Comparison of ENCODE assay signal across 2 cellular contexts in the genomic region with DNA sequence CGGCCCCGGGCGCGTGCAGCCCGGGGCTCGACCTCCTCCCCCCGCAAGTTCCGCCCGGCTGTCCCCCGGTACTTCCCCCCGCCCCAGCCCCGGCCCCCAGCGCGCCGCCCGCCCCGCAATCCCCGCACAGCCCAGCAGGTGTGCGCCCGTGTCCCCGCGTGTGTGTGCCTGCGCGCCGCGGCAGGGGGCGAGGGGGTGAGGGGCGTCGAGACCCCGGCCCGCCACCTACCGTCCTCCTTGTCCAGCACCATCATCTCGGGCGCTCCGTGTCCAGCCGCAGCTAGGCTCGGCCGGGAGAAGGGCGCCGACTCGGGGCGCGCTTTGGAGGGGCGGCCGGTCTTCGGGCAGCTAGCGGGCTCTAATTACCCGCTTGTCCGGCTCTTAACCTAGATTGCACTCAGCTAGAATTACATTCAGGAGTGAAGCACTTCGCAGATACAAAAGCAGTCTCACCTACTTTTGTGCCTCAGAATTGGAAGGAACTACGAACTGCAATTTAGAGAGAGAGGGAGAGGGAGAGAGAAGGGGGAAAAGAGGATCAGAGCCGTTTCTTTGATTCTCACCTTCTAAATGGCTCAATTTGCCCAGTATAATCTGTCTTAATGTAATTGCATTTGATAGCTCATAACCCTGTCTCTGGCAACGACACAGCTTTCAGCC.
A peak's percentile ranks its signal among the peaks of the same experiment; 100 is the strongest.
TF ChIP-seq lines count a peak whose summit lies in the region.

No MANE protein-coding gene starts in this region.

TF ChIP-seq in GM12878, 131 proteins besides CTCF, POLR2A, EP300 and RAD21 (continues in another document):
- TF ChIP-seq BHLHE40 (IDR thresholded peaks at IDR 0.05; ENCODE audit: borderline replicate concordance in 1 of 2, low read depth in 2 of 2, low read length in 1 of 2) (no peak), RFX5 (IDR thresholded peaks at IDR 0.05; ENCODE audit: low read depth, low read length) (no peak), HDGF (IDR thresholded peaks at IDR 0.05) (no peak), BCLAF1 (IDR thresholded peaks at IDR 0.05) (no peak), HSF1 (IDR thresholded peaks at IDR 0.05; ENCODE audit: low read depth, low read length) (no peak), MYB (IDR thresholded peaks at IDR 0.05; ENCODE audit: borderline replicate concordance, low read depth, low read length) (no peak), SREBF2 (IDR thresholded peaks at IDR 0.05; ENCODE audit: low read length) (no peak), ZZZ3 (IDR thresholded peaks at IDR 0.05; ENCODE audit: control insufficient read depth, insufficient read length, low read depth) (no peak), REST (IDR thresholded peaks at IDR 0.05; ENCODE audit: low read depth, low read length) (no peak), TCF7 (IDR thresholded peaks at IDR 0.05; ENCODE audit: borderline replicate concordance) (no peak), SIN3A (IDR thresholded peaks at IDR 0.05; ENCODE audit: low read depth, low read length) (no peak)
- TF ChIP-seq, protein P1, sequence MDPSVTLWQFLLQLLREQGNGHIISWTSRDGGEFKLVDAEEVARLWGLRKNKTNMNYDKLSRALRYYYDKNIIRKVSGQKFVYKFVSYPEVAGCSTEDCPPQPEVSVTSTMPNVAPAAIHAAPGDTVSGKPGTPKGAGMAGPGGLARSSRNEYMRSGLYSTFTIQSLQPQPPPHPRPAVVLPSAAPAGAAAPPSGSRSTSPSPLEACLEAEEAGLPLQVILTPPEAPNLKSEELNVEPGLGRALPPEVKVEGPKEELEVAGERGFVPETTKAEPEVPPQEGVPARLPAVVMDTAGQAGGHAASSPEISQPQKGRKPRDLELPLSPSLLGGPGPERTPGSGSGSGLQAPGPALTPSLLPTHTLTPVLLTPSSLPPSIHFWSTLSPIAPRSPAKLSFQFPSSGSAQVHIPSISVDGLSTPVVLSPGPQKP (IDR thresholded peaks at IDR 0.05; ENCODE audit: low read depth, low read length): no peak
- TF ChIP-seq, protein P2, sequence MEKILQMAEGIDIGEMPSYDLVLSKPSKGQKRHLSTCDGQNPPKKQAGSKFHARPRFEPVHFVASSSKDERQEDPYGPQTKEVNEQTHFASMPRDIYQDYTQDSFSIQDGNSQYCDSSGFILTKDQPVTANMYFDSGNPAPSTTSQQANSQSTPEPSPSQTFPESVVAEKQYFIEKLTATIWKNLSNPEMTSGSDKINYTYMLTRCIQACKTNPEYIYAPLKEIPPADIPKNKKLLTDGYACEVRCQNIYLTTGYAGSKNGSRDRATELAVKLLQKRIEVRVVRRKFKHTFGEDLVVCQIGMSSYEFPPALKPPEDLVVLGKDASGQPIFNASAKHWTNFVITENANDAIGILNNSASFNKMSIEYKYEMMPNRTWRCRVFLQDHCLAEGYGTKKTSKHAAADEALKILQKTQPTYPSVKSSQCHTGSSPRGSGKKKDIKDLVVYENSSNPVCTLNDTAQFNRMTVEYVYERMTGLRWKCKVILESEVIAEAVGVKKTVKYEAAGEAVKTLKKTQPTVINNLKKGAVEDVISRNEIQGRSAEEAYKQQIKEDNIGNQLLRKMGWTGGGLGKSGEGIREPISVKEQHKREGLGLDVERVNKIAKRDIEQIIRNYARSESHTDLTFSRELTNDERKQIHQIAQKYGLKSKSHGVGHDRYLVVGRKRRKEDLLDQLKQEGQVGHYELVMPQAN (conservative IDR thresholded peaks at IDR 0.05): no peak

TF ChIP-seq in HepG2, 621 proteins besides CTCF, POLR2A, EP300 and RAD21:
- no peak for TF ChIP-seq MED13 (CRISPR knock-in tag; IDR thresholded peaks at IDR 0.05)
- TF ChIP-seq EZH2 (conservative IDR thresholded peaks at IDR 0.05; ENCODE audit: low read depth, low read length): peak; percentile 76; the same call in 1 of the 2 replicates
- no peak for TF ChIP-seq RELA (CRISPR knock-in tag; IDR thresholded peaks at IDR 0.05)
- no peak for TF ChIP-seq ZNF605 (CRISPR knock-in tag; IDR thresholded peaks at IDR 0.05)
- TF ChIP-seq ZNF557 (CRISPR knock-in tag; IDR thresholded peaks at IDR 0.05): no peak
- no peak for TF ChIP-seq KDM1A (CRISPR knock-in tag; IDR thresholded peaks at IDR 0.05)
- TF ChIP-seq GZF1 (CRISPR knock-in tag; IDR thresholded peaks at IDR 0.05): no peak
- no peak for TF ChIP-seq NFATC3 (CRISPR knock-in tag; IDR thresholded peaks at IDR 0.05)
- no peak for TF ChIP-seq ZNF282 (IDR thresholded peaks at IDR 0.05; ENCODE audit: partially characterized antibody)
